1 cellular context compared by ENCODE assay signal in the genomic region with DNA sequence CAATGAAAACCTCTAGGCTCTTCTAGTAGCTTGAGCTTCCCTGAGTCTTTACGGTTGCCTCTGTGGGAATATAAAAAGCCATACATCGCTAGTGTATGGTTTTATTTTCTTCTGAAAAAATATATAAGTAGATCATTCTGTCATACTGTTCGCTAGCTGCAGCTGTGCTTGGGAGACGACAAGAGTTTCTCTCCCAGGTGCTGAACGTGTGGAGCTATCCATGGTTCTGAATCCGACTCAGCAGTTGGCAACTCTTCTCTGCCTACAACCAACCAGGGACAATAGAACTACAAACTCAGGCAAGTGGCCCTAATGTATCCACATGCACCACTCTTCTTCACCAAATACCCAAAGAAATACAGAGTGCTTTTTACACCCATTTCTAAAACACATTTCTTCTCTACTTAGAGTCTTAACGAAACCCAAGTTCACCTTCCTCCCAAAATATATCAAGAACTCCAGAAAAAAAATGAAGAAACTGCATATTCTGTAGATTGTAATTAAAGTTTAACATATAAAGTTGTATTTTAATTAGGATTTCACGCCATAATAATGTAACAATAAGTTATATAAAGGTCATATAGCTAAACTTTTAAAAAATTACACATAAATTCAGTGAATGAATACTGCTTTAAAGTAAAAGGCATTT.
TF ChIP-seq lines count a peak whose summit lies in the region.

No MANE protein-coding gene starts in this region.

TF ChIP-seq in HepG2, 621 proteins besides CTCF, POLR2A, EP300 and RAD21 (continued from another document and continues in another):
- TF ChIP-seq HCFC1 (IDR thresholded peaks at IDR 0.05; ENCODE audit: low read depth, low read length) (peak; percentile 46; the same call in 1 of the 2 replicates), SRY (CRISPR knock-in tag; IDR thresholded peaks at IDR 0.05) (peak; percentile 100), ZNF607 (CRISPR knock-in tag; IDR thresholded peaks at IDR 0.05; ENCODE audit: borderline replicate concordance) (peak; percentile 100), ZNF564 (CRISPR knock-in tag; IDR thresholded peaks at IDR 0.05) (peak; percentile 98), ELF4 (CRISPR knock-in tag; IDR thresholded peaks at IDR 0.05; ENCODE audit: borderline replicate concordance) (peak; percentile 98), JUND (CRISPR knock-in tag; IDR thresholded peaks at IDR 0.05) (peak; percentile 88), GPN1 (CRISPR knock-in tag; IDR thresholded peaks at IDR 0.05; ENCODE audit: borderline replicate concordance) (peak; percentile 99), RARG (CRISPR knock-in tag; IDR thresholded peaks at IDR 0.05; ENCODE audit: low read depth) (peak; percentile 100), KLF15 (CRISPR knock-in tag; IDR thresholded peaks at IDR 0.05; ENCODE audit: borderline replicate concordance) (peak; percentile 100), KLF16 (CRISPR knock-in tag; IDR thresholded peaks at IDR 0.05) (peak; percentile 95 to 100), ETV6 (CRISPR knock-in tag; conservative IDR thresholded peaks at IDR 0.05) (peak; percentile 100), ZNF350 (CRISPR knock-in tag; IDR thresholded peaks at IDR 0.05; ENCODE audit: borderline replicate concordance, low read depth) (peak; percentile 58; the same call in 1 of the 2 replicates), TARDBP (CRISPR knock-in tag; IDR thresholded peaks at IDR 0.05) (0 out of 2 replicates have a peak, but pooled peaks have one; percentile 58), ZSCAN30 (CRISPR knock-in tag; IDR thresholded peaks at IDR 0.05) (peak; percentile 99), DMAP1 (CRISPR knock-in tag; IDR thresholded peaks at IDR 0.05) (peak; percentile 88), ZNF737 (CRISPR knock-in tag; IDR thresholded peaks at IDR 0.05; ENCODE audit: borderline replicate concordance) (peak; percentile 99), GATAD1 (CRISPR knock-in tag; IDR thresholded peaks at IDR 0.05) (peak; percentile 90), HNF4A (CRISPR knock-in tag; IDR thresholded peaks at IDR 0.05) (peak; percentile 38), ZNF138 (CRISPR knock-in tag; IDR thresholded peaks at IDR 0.05; ENCODE audit: low read depth) (peak; percentile 100), ZMAT3 (CRISPR knock-in tag; conservative IDR thresholded peaks at IDR 0.05) (peak; percentile 100), MAF1 (CRISPR knock-in tag; IDR thresholded peaks at IDR 0.05; ENCODE audit: borderline replicate concordance) (peak; percentile 99), HNRNPUL1 (IDR thresholded peaks at IDR 0.05; ENCODE audit: low read depth, low read length) (no peak), ZNF782 (CRISPR knock-in tag; IDR thresholded peaks at IDR 0.05; ENCODE audit: borderline replicate concordance) (peak; percentile 100), ZNF558 (CRISPR knock-in tag; IDR thresholded peaks at IDR 0.05; ENCODE audit: borderline replicate concordance) (peak; percentile 100; the same call in 1 of the 2 replicates), ZNF616 (CRISPR knock-in tag; IDR thresholded peaks at IDR 0.05; ENCODE audit: low read depth) (peak; percentile 99), ZNF562 (CRISPR knock-in tag; IDR thresholded peaks at IDR 0.05; ENCODE audit: borderline replicate concordance) (peak; percentile 75), FOXJ3 (CRISPR knock-in tag; IDR thresholded peaks at IDR 0.05; ENCODE audit: borderline replicate concordance) (peak; percentile 93), BHLHE40 (IDR thresholded peaks at IDR 0.05; ENCODE audit: low read length) (peak; percentile 58), RCOR2 (CRISPR knock-in tag; IDR thresholded peaks at IDR 0.05) (peak; percentile 92), CREM (IDR thresholded peaks at IDR 0.05) (no peak), CREM (CRISPR knock-in tag; IDR thresholded peaks at IDR 0.05) (peak; percentile 77), THAP11 (CRISPR knock-in tag; IDR thresholded peaks at IDR 0.05) (peak; percentile 90), REXO4 (CRISPR knock-in tag; IDR thresholded peaks at IDR 0.05; ENCODE audit: borderline replicate concordance) (peak; percentile 97; the same call in 1 of the 2 replicates), POLR2AphosphoS2 (IDR thresholded peaks at IDR 0.05; ENCODE audit: low read depth, low read length) (no peak), DR1 (CRISPR knock-in tag; IDR thresholded peaks at IDR 0.05) (peak; percentile 86), FOXC1 (CRISPR knock-in tag; IDR thresholded peaks at IDR 0.05; ENCODE audit: borderline replicate concordance) (peak; percentile 100), U2AF2 (IDR thresholded peaks at IDR 0.05; ENCODE audit: low read depth, low read length) (no peak), MAFF (IDR thresholded peaks at IDR 0.05; ENCODE audit: low read depth, low read length) (peak; percentile 89), NFYC (CRISPR knock-in tag; IDR thresholded peaks at IDR 0.05) (peak; percentile 69)
- TF ChIP-seq, protein P1, sequence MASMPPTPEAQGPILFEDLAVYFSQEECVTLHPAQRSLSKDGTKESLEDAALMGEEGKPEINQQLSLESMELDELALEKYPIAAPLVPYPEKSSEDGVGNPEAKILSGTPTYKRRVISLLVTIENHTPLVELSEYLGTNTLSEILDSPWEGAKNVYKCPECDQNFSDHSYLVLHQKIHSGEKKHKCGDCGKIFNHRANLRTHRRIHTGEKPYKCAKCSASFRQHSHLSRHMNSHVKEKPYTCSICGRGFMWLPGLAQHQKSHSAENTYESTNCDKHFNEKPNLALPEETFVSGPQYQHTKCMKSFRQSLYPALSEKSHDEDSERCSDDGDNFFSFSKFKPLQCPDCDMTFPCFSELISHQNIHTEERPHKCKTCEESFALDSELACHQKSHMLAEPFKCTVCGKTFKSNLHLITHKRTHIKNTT (CRISPR knock-in tag; IDR thresholded peaks at IDR 0.05): no peak
- TF ChIP-seq, protein P2, sequence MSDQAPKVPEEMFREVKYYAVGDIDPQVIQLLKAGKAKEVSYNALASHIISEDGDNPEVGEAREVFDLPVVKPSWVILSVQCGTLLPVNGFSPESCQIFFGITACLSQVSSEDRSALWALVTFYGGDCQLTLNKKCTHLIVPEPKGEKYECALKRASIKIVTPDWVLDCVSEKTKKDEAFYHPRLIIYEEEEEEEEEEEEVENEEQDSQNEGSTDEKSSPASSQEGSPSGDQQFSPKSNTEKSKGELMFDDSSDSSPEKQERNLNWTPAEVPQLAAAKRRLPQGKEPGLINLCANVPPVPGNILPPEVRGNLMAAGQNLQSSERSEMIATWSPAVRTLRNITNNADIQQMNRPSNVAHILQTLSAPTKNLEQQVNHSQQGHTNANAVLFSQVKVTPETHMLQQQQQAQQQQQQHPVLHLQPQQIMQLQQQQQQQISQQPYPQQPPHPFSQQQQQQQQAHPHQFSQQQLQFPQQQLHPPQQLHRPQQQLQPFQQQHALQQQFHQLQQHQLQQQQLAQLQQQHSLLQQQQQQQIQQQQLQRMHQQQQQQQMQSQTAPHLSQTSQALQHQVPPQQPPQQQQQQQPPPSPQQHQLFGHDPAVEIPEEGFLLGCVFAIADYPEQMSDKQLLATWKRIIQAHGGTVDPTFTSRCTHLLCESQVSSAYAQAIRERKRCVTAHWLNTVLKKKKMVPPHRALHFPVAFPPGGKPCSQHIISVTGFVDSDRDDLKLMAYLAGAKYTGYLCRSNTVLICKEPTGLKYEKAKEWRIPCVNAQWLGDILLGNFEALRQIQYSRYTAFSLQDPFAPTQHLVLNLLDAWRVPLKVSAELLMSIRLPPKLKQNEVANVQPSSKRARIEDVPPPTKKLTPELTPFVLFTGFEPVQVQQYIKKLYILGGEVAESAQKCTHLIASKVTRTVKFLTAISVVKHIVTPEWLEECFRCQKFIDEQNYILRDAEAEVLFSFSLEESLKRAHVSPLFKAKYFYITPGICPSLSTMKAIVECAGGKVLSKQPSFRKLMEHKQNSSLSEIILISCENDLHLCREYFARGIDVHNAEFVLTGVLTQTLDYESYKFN (CRISPR knock-in tag; conservative IDR thresholded peaks at IDR 0.05): peak; percentile 74
- TF ChIP-seq, protein P3, sequence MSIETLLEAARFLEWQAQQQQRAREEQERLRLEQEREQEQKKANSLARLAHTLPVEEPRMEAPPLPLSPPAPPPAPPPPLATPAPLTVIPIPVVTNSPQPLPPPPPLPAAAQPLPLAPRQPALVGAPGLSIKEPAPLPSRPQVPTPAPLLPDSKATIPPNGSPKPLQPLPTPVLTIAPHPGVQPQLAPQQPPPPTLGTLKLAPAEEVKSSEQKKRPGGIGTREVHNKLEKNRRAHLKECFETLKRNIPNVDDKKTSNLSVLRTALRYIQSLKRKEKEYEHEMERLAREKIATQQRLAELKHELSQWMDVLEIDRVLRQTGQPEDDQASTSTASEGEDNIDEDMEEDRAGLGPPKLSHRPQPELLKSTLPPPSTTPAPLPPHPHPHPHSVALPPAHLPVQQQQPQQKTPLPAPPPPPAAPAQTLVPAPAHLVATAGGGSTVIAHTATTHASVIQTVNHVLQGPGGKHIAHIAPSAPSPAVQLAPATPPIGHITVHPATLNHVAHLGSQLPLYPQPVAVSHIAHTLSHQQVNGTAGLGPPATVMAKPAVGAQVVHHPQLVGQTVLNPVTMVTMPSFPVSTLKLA (IDR thresholded peaks at IDR 0.05): no peak
- TF ChIP-seq, protein P4, sequence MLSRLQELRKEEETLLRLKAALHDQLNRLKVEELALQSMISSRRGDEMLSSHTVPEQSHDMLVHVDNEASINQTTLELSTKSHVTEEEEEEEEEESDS (CRISPR knock-in tag; IDR thresholded peaks at IDR 0.05; ENCODE audit: borderline replicate concordance): peak; percentile 98
- TF ChIP-seq, protein P5, sequence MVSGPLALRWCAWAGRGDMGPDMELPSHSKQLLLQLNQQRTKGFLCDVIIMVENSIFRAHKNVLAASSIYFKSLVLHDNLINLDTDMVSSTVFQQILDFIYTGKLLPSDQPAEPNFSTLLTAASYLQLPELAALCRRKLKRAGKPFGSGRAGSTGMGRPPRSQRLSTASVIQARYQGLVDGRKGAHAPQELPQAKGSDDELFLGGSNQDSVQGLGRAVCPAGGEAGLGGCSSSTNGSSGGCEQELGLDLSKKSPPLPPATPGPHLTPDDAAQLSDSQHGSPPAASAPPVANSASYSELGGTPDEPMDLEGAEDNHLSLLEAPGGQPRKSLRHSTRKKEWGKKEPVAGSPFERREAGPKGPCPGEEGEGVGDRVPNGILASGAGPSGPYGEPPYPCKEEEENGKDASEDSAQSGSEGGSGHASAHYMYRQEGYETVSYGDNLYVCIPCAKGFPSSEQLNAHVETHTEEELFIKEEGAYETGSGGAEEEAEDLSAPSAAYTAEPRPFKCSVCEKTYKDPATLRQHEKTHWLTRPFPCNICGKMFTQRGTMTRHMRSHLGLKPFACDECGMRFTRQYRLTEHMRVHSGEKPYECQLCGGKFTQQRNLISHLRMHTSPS (CRISPR knock-in tag; IDR thresholded peaks at IDR 0.05; ENCODE audit: low read depth): peak; percentile 80
- TF ChIP-seq, protein P6, sequence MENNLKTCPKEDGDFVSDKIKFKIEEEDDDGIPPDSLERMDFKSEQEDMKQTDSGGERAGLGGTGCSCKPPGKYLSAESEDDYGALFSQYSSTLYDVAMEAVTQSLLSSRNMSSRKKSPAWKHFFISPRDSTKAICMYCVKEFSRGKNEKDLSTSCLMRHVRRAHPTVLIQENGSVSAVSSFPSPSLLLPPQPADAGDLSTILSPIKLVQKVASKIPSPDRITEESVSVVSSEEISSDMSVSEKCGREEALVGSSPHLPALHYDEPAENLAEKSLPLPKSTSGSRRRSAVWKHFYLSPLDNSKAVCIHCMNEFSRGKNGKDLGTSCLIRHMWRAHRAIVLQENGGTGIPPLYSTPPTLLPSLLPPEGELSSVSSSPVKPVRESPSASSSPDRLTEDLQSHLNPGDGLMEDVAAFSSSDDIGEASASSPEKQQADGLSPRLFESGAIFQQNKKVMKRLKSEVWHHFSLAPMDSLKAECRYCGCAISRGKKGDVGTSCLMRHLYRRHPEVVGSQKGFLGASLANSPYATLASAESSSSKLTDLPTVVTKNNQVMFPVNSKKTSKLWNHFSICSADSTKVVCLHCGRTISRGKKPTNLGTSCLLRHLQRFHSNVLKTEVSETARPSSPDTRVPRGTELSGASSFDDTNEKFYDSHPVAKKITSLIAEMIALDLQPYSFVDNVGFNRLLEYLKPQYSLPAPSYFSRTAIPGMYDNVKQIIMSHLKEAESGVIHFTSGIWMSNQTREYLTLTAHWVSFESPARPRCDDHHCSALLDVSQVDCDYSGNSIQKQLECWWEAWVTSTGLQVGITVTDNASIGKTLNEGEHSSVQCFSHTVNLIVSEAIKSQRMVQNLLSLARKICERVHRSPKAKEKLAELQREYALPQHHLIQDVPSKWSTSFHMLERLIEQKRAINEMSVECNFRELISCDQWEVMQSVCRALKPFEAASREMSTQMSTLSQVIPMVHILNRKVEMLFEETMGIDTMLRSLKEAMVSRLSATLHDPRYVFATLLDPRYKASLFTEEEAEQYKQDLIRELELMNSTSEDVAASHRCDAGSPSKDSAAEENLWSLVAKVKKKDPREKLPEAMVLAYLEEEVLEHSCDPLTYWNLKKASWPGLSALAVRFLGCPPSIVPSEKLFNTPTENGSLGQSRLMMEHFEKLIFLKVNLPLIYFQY (CRISPR knock-in tag; IDR thresholded peaks at IDR 0.05; ENCODE audit: borderline replicate concordance): peak; percentile 100
- TF ChIP-seq, protein P7, sequence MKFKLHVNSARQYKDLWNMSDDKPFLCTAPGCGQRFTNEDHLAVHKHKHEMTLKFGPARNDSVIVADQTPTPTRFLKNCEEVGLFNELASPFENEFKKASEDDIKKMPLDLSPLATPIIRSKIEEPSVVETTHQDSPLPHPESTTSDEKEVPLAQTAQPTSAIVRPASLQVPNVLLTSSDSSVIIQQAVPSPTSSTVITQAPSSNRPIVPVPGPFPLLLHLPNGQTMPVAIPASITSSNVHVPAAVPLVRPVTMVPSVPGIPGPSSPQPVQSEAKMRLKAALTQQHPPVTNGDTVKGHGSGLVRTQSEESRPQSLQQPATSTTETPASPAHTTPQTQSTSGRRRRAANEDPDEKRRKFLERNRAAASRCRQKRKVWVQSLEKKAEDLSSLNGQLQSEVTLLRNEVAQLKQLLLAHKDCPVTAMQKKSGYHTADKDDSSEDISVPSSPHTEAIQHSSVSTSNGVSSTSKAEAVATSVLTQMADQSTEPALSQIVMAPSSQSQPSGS (CRISPR knock-in tag; IDR thresholded peaks at IDR 0.05): peak; percentile 99
- TF ChIP-seq, protein P8, sequence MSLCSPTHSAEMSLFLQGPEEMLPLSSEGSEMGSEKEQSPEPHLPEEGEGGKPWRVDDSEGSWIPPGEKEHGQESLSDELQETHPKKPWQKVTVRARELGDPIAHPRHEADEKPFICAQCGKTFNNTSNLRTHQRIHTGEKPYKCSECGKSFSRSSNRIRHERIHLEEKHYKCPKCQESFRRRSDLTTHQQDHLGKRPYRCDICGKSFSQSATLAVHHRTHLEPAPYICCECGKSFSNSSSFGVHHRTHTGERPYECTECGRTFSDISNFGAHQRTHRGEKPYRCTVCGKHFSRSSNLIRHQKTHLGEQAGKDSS (CRISPR knock-in tag; IDR thresholded peaks at IDR 0.05; ENCODE audit: borderline replicate concordance, low read depth): peak; percentile 93
- TF ChIP-seq, protein P9, sequence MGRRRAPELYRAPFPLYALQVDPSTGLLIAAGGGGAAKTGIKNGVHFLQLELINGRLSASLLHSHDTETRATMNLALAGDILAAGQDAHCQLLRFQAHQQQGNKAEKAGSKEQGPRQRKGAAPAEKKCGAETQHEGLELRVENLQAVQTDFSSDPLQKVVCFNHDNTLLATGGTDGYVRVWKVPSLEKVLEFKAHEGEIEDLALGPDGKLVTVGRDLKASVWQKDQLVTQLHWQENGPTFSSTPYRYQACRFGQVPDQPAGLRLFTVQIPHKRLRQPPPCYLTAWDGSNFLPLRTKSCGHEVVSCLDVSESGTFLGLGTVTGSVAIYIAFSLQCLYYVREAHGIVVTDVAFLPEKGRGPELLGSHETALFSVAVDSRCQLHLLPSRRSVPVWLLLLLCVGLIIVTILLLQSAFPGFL (CRISPR knock-in tag; IDR thresholded peaks at IDR 0.05): peak; percentile 99
